10 cellular contexts compared by ENCODE assay signal in genomic region chr1:109926662-109927300, GRCh38. TPM values are rescaled to one million over a fixed set of nuclear protein-coding genes. Genes with fewer than 3 reads are reported as not detected.
DNase-seq lines count a peak whose midpoint lies in the region; ATAC-seq, FAIRE-seq and TF ChIP-seq lines count a peak whose summit lies in the region.
"Had no signal": no experiment of that assay in that cellular context is flagged by ENCODE, and none has a peak within 500 bp of the region (broad histone marks: within the 10 kb centered on the region; RNA-seq: fewer than 3 reads in every experiment).

No MANE protein-coding gene starts in this region.

- no peak for FAIRE-seq in astrocyte (lab: Jason Lieb, UNC)
- FAIRE-seq: GM18507 had no signal

- H3K9me3 ChIP-seq in astrocyte (ENCODE audit: insufficient read depth, low read depth, low read length) (no peaks in the 10 kb centered on the region), subcutaneous abdominal adipose tissue (ENCODE audit: control insufficient read depth in 5 of 5, low read length in 5 of 5) (no peaks in the 10 kb centered on the region)

- DNase-seq in HCEC 1CT (peak; percentile 88), astrocyte (ENCODE audit: low read depth) (peak; percentile 69), iris pigment epithelial cell (ENCODE audit: low read depth) (peak; percentile 66), SHP77 (lab: John Stamatoyannopoulos, UW) (no peak), DMS153 treated with DMSO at 0.1 percent for 48 hours (lab: John Stamatoyannopoulos, UW; ENCODE audit: unreplicated experiment) (no peak), nephron progenitor cell (no peak)
- DNase-seq: NCI-H748 treated with DMSO at 0.1 percent for 48 hours had no signal

- H3K27ac Mint-ChIP-seq in astrocyte (ENCODE audit: unreplicated experiment) (no peak overlapping the region), nephron progenitor cell (no peak overlapping the region)

- peaks cover 7% of the 10 kb centered on the region for H4K20me1 ChIP-seq in astrocyte (ENCODE audit: insufficient read depth, low read length)

- TF ChIP-seq CTCF in astrocyte (IDR thresholded peaks at IDR 0.05; ENCODE audit: insufficient read depth, low read depth, low read length) (no peak), nephron progenitor cell (IDR thresholded peaks at IDR 0.05) (no peak)

- no peak overlapping the region for H3K9ac ChIP-seq in astrocyte (ENCODE audit: low read length)
- peak overlapping the region in 1 of 5 donors; percentile 29 for H3K9ac ChIP-seq in subcutaneous abdominal adipose tissue (ENCODE audit: low read length in 5 of 5)

- H3K4me1 ChIP-seq in astrocyte (ENCODE audit: insufficient read depth, low read length): peaks cover 21% of the 10 kb centered on the region
- peaks cover 31 to 66% (median 53%) of the 10 kb centered on the region in 5 donors for H3K4me1 ChIP-seq in subcutaneous abdominal adipose tissue (ENCODE audit: control insufficient read depth in 5 of 5, insufficient read depth in 5 of 5, low read length in 5 of 5)

- H3K4me3 Mint-ChIP-seq in astrocyte (ENCODE audit: unreplicated experiment): peak overlapping the region; percentile 73
- H3K4me3 Mint-ChIP-seq in nephron progenitor cell: no peak overlapping the region

- H3K27ac ChIP-seq in astrocyte (ENCODE audit: low read depth, low read length) (no peak overlapping the region), subcutaneous abdominal adipose tissue (ENCODE audit: low read depth, low read length) (peak overlapping the region; percentile 88)

- no peaks in the 10 kb centered on the region for H3K79me2 ChIP-seq in astrocyte (ENCODE audit: insufficient read depth, low read length)

- H3K4me1 Mint-ChIP-seq in astrocyte (ENCODE audit: low read depth, unreplicated experiment) (peaks cover 29% of the 10 kb centered on the region), nephron progenitor cell (peaks cover 72% of the 10 kb centered on the region)

- H3K4me3 ChIP-seq in astrocyte (ENCODE audit: insufficient read depth, low read depth, low read length) (no peak overlapping the region), subcutaneous abdominal adipose tissue (ENCODE audit: low read depth in 1 of 5, low read length in 5 of 5) (no peak overlapping the region)

- no peaks in the 10 kb centered on the region for H3K27me3 ChIP-seq in astrocyte (ENCODE audit: insufficient read depth, low read length)
- peaks cover 0 to 6% (median 0%) of the 10 kb centered on the region in 5 donors for H3K27me3 ChIP-seq in subcutaneous abdominal adipose tissue (ENCODE audit: control insufficient read depth in 5 of 5, insufficient read depth in 4 of 5, low read length in 5 of 5)

- H3K36me3 ChIP-seq in astrocyte (ENCODE audit: insufficient read depth, low read length): peaks cover 3% of the 10 kb centered on the region
- peaks cover 4 to 87% (median 72%) of the 10 kb centered on the region in 5 donors for H3K36me3 ChIP-seq in subcutaneous abdominal adipose tissue (ENCODE audit: control insufficient read depth in 5 of 5, insufficient read depth in 5 of 5, low read length in 5 of 5)

- ATAC-seq in GM18870 (IDR thresholded peaks at IDR 0.05; ENCODE audit: unreplicated experiment): no peak

- H3K36me3 Mint-ChIP-seq in astrocyte (ENCODE audit: low read depth, unreplicated experiment) (peaks cover 52% of the 10 kb centered on the region), nephron progenitor cell (ENCODE audit: low read depth) (peaks cover 14% of the 10 kb centered on the region)

- no peak overlapping the region for H3K4me2 ChIP-seq in astrocyte (ENCODE audit: low read length)

- H3K27me3 Mint-ChIP-seq in astrocyte (ENCODE audit: low read depth, unreplicated experiment) (peaks cover 17% of the 10 kb centered on the region), nephron progenitor cell (ENCODE audit: low read depth, poor library complexity) (peaks cover 6% of the 10 kb centered on the region)

- H3K9me3 Mint-ChIP-seq in astrocyte (ENCODE audit: unreplicated experiment) (peaks cover 14% of the 10 kb centered on the region), nephron progenitor cell (no peaks in the 10 kb centered on the region)

- H2AFZ ChIP-seq in astrocyte (ENCODE audit: low read depth, low read length): no peak overlapping the region

RNA-seq across cellular contexts. Expression of gene CSF1, which starts 16.1 kb away (rescaled TPM):
- 12.3 and 17.5 TPM in 2 replicates for total RNA-seq in astrocyte

RNA-seq across cellular contexts. Expression of gene AHCYL1, which starts 57.8 kb away (rescaled TPM):
- 60.5 and 64.3 TPM in 2 replicates for total RNA-seq in astrocyte

Comparison
In these comparisons a context has a peak if more than half of its experiments do, and no peak if none do; other contexts are left out.
1. DNase-seq: peak in HCEC 1CT (single experiment), astrocyte (single experiment) and iris pigment epithelial cell (single experiment); none in SHP77 (0 of 2), DMS153 treated with DMSO at 0.1 percent for 48 hours (single experiment) and nephron progenitor cell (single experiment).